Comparison of ENCODE assay signal across 15 cellular contexts in genomic region chr3:23867400-23867799, GRCh38. TPM values are rescaled to one million over a fixed set of nuclear protein-coding genes. Genes with fewer than 3 reads are reported as not detected.
DNase-seq lines count a peak whose midpoint lies in the region; ATAC-seq and TF ChIP-seq lines count a peak whose summit lies in the region.
"Had no signal": no experiment of that assay in that cellular context is flagged by ENCODE, and none has a peak within 500 bp of the region (broad histone marks: within the 10 kb centered on the region; RNA-seq: fewer than 3 reads in every experiment).

No MANE protein-coding gene starts in this region.

- H3K27me3 ChIP-seq in IMR-90 (ENCODE audit: control insufficient read depth, insufficient read depth, low read length) (no peaks in the 10 kb centered on the region), WERI-Rb-1 (ENCODE audit: insufficient read depth, low read depth, severe bottlenecking) (no peaks in the 10 kb centered on the region)

- CTCF ChIA-PET in IMR-90 (lab: Yijun Ruan, JAX) = interaction anchor here (0.6 kb wide), 1 partner anchor 106 kb away, joined by 3 read pairs; no protein-coding TSS in a partner anchor

- no peak overlapping the region for H2BK120ac ChIP-seq in IMR-90 (ENCODE audit: low read depth, low read length)

- no peak overlapping the region for H2BK15ac ChIP-seq in IMR-90 (ENCODE audit: low read depth, low read length)

- no peak overlapping the region for H2BK5ac ChIP-seq in IMR-90 (ENCODE audit: low read depth, low read length, poor library complexity, severe bottlenecking)

- no peak for TF ChIP-seq POLR2A in IMR-90 (IDR thresholded peaks at IDR 0.05; ENCODE audit: low read depth, low read length)

- TF ChIP-seq CTCF in GM10266 (IDR thresholded peaks at IDR 0.05; ENCODE audit: control insufficient read depth, insufficient read depth, low read depth, missing control alignments) (peak; percentile 35), IMR-90 (conservative IDR thresholded peaks at IDR 0.05; ENCODE audit: low read depth, low read length) (0 out of 2 replicates have a peak, but pooled peaks have one; percentile 9), WERI-Rb-1 (IDR thresholded peaks at IDR 0.05; ENCODE audit: low read depth, low read length) (0 out of 2 replicates have a peak, but pooled peaks have one; percentile 13), nephron progenitor cell (IDR thresholded peaks at IDR 0.05) (no peak)

- H3K4me2 ChIP-seq in IMR-90 (ENCODE audit: low read depth, low read length) = no peak overlapping the region
- H3K4me2 ChIP-seq: KMS-11 had no signal

- H3K4me3 ChIP-seq in IMR-90 (ENCODE audit: insufficient read depth, low read depth, low read length) (no peak overlapping the region), WERI-Rb-1 (ENCODE audit: low read depth, low read length) (no peak overlapping the region)

- in situ Hi-C loops in IMR-90 (cut with MboI; ENCODE audit: low sequenced_read_pairs) = no loop called here

- H3K27me3 Mint-ChIP-seq in nephron progenitor cell (ENCODE audit: low read depth, poor library complexity) = no peaks in the 10 kb centered on the region
- H3K27me3 Mint-ChIP-seq: naive thymus-derived CD8-positive, alpha-beta T cell had no signal

- no peak overlapping the region for H4K8ac ChIP-seq in IMR-90 (ENCODE audit: low read depth in 2 of 2, low read length in 2 of 2)

- 0 out of 2 replicates have a peak, but pooled peaks have one; percentile 4 for TF ChIP-seq RAD21 in IMR-90 (IDR thresholded peaks at IDR 0.05; ENCODE audit: low read length)

- H3K9me1 ChIP-seq in IMR-90 (ENCODE audit: insufficient read depth, low read length) = peaks cover 10% of the 10 kb centered on the region

- POLR2A ChIA-PET in IMR-90 (lab: Charles Lee; ENCODE audit: unreplicated experiment) = no interaction called here

- no peak overlapping the region for H3K18ac ChIP-seq in IMR-90 (ENCODE audit: low read depth, low read length)

- H2AK5ac ChIP-seq in IMR-90 (ENCODE audit: low read depth, low read length) = no peak overlapping the region

- no peak overlapping the region for H3K23ac ChIP-seq in IMR-90 (ENCODE audit: low read depth, low read length)

- no peak overlapping the region for H3K14ac ChIP-seq in IMR-90 (replicated peaks; ENCODE audit: low read depth, low read length)

- H3K9me3 Mint-ChIP-seq in nephron progenitor cell = peaks cover 12% of the 10 kb centered on the region
- H3K9me3 Mint-ChIP-seq: naive thymus-derived CD8-positive, alpha-beta T cell had no signal

- intact Hi-C loops in IMR-90 (cut with micrococcal nuclease) = no loop called here

- no peak overlapping the region for H3K56ac ChIP-seq in IMR-90 (ENCODE audit: extremely low read depth, insufficient read depth, low read length)

- H2AK9ac ChIP-seq in IMR-90 (replicated peaks; ENCODE audit: low read depth, low read length, poor library complexity) = no peak overlapping the region

- peak; percentile 53 for DNase-seq in GM10266 (ENCODE audit: extremely low spot score)
- DNase-seq in IMR-90 = no peak
- no peak for DNase-seq in WERI-Rb-1
- DNase-seq in nephron progenitor cell = no peak
- no peak for DNase-seq in HuH-7 (ENCODE audit: low spot score)
- DNase-seq in globus pallidus (ENCODE audit: low spot score) = no peak
- DNase-seq: amniotic stem cell; foreskin fibroblast; naive thymus-derived CD8-positive, alpha-beta T cell; NCI-H446; stimulated activated CD4-positive, alpha-beta T cell treated with anti-CD3 and anti-CD28 coated beads, Interleukin-12 subunit alpha, Interleukin-12 subunit beta, amount 100 ng/mL, for 4 hours; stimulated activated naive CD4-positive, alpha-beta T cell; trophoblast cell had no signal

- H2AFZ ChIP-seq in IMR-90 (replicated peaks; ENCODE audit: low read length, poor library complexity) = no peak overlapping the region

- H3K27ac ChIP-seq in IMR-90 (ENCODE audit: insufficient read depth, low read length) (no peak overlapping the region), WERI-Rb-1 (no peak overlapping the region)
- H3K27ac ChIP-seq: KMS-11 had no signal

- peaks cover 35% of the 10 kb centered on the region for H3K36me3 Mint-ChIP-seq in nephron progenitor cell (ENCODE audit: low read depth)

- no peaks in the 10 kb centered on the region for H3K9me3 ChIP-seq in IMR-90 (ENCODE audit: control insufficient read depth, insufficient read depth, low read length)
- H3K9me3 ChIP-seq in WERI-Rb-1 (ENCODE audit: severe bottlenecking) = no peaks in the 10 kb centered on the region

- peaks cover 30 to 57% of the 10 kb centered on the region in 2 experiments; a peak in 3 of 4 replicates for H3K79me1 ChIP-seq in IMR-90 (ENCODE audit: low read depth in 1 of 2, low read length in 2 of 2)

- H3K4me3 Mint-ChIP-seq in nephron progenitor cell = peak overlapping the region; percentile 43
- H3K4me3 Mint-ChIP-seq: naive thymus-derived CD8-positive, alpha-beta T cell had no signal

- WGBS in IMR-90 (ENCODE audit: extremely low coverage in 2 of 2, insufficient read length in 1 of 2), 2 experiments = no CpG with 5 or more reads among the region's 1 CpG

- ATAC-seq in IMR-90 (ENCODE audit: low read depth) (no peak), GM19328 (IDR thresholded peaks at IDR 0.05; ENCODE audit: unreplicated experiment) (no peak)
- ATAC-seq: naive thymus-derived CD8-positive, alpha-beta T cell had no signal

- no peak overlapping the region for H3K4ac ChIP-seq in IMR-90 (ENCODE audit: low read depth, low read length)

- H3K4me1 Mint-ChIP-seq in nephron progenitor cell = peaks cover 71% of the 10 kb centered on the region

- no peak overlapping the region for H4K91ac ChIP-seq in IMR-90 (ENCODE audit: insufficient read depth, low read depth, low read length)

- H4K5ac ChIP-seq in IMR-90 (ENCODE audit: low read depth, low read length) = no peak overlapping the region

- H3K36me3 ChIP-seq in IMR-90 (ENCODE audit: control insufficient read depth, insufficient read depth, low read length) = no peaks in the 10 kb centered on the region
- no peaks in the 10 kb centered on the region for H3K36me3 ChIP-seq in WERI-Rb-1

- H2BK20ac ChIP-seq in IMR-90 (ENCODE audit: low read depth, low read length) = no peak overlapping the region

- no peak overlapping the region for H3K9ac ChIP-seq in IMR-90 (ENCODE audit: low read depth, low read length)
- H3K9ac ChIP-seq: KMS-11 had no signal

- BruUV-seq in IMR-90 (replicated peaks; lab: Mats Ljungman, UMichigan) = no TSS peak

- peaks cover 47% of the 10 kb centered on the region for H4K20me1 ChIP-seq in IMR-90 (ENCODE audit: insufficient read depth, low read length)

- peaks cover 14% of the 10 kb centered on the region for H3K4me1 ChIP-seq in IMR-90 (ENCODE audit: control insufficient read depth, insufficient read depth, low read length)

- H3K27ac Mint-ChIP-seq in nephron progenitor cell = peak overlapping the region; percentile 43

- dilution Hi-C loops in IMR-90 (cut with HindIII; ENCODE audit: low sequenced_read_pairs, unreplicated experiment) = no loop called here

TF ChIP-seq in IMR-90, 13 proteins besides CTCF, POLR2A, EP300 and RAD21:
- TF ChIP-seq ELK1 (IDR thresholded peaks at IDR 0.05; ENCODE audit: borderline replicate concordance, low read depth, low read length) (no peak), RCOR1 (IDR thresholded peaks at IDR 0.05; ENCODE audit: insufficient replicate concordance, low read length) (no peak), NFE2L2 (IDR thresholded peaks at IDR 0.05; ENCODE audit: low read depth, low read length) (no peak), USF2 (IDR thresholded peaks at IDR 0.05; ENCODE audit: low read depth, low read length) (no peak)
TF ChIP-seq in IMR-90: peak in this region for 0.

RNA-seq across cellular contexts. Expression of gene NKIRAS1, which starts 49.4 kb away (rescaled TPM):
- 6.8 and 16.1 TPM in 2 replicates for total RNA-seq in IMR-90 (2012; rRNA removed)
- polyA plus RNA-seq in IMR-90 (2012; rRNA removed) = 5.6 and 6.1 TPM in 2 replicates
- 2.4 and 3.6 TPM in 2 replicates for polyA plus RNA-seq in IMR-90 (2012; cell fraction: cytosol; rRNA removed)
- 1.0 and 3.0 TPM in 2 replicates for polyA plus RNA-seq in IMR-90 (2012; cell fraction: nucleus; rRNA removed; ENCODE audit: low replicate concordance)

RNA-seq across cellular contexts. Expression of gene RPL15, which starts 49.5 kb away (rescaled TPM):
- 1,419 and 2,730 TPM in 2 replicates for total RNA-seq in IMR-90 (2012; rRNA removed)
- 4,701 and 5,087 TPM in 2 replicates for polyA plus RNA-seq in IMR-90 (2012; rRNA removed)
- polyA plus RNA-seq in IMR-90 (2012; cell fraction: cytosol; rRNA removed) = 2,854 and 3,719 TPM in 2 replicates
- polyA plus RNA-seq in IMR-90 (2012; cell fraction: nucleus; rRNA removed; ENCODE audit: low replicate concordance) = 1,256 and 2,197 TPM in 2 replicates
